22 cellular contexts compared by ENCODE assay signal in genomic region chr20:50995506-50995905, GRCh38. TPM values are rescaled to one million over a fixed set of nuclear protein-coding genes. Genes with fewer than 3 reads are reported as not detected.
DNase-seq lines count a peak whose midpoint lies in the region; ATAC-seq and TF ChIP-seq lines count a peak whose summit lies in the region.
"Had no signal": no experiment of that assay in that cellular context is flagged by ENCODE, and none has a peak within 500 bp of the region (broad histone marks: within the 10 kb centered on the region; RNA-seq: fewer than 3 reads in every experiment).

No MANE protein-coding gene starts in this region.

- TF ChIP-seq CTCF in SK-N-SH (IDR thresholded peaks at IDR 0.05) (no peak), fibroblast of mammary gland (conservative IDR thresholded peaks at IDR 0.05; ENCODE audit: control insufficient read depth, insufficient read depth, low read depth, low read length) (no peak), RWPE1 (conservative IDR thresholded peaks at IDR 0.05; ENCODE audit: low read depth) (no peak)

- H3K9me3 ChIP-seq in SK-N-SH: no peaks in the 10 kb centered on the region
- H3K9me3 ChIP-seq: ovary, right atrium auricular region had no signal

- H2AFZ ChIP-seq in SK-N-SH (ENCODE audit: low read depth): no peak overlapping the region

- H3K27me3 ChIP-seq in SK-N-SH (ENCODE audit: insufficient read depth): no peaks in the 10 kb centered on the region
- H3K27me3 ChIP-seq: ovary, right atrium auricular region had no signal

- TF ChIP-seq EP300 in SK-N-SH (IDR thresholded peaks at IDR 0.05; ENCODE audit: borderline replicate concordance in 1 of 2, low read depth in 1 of 2, low read length in 1 of 2): no peak

- no peaks in the 10 kb centered on the region for H3F3A ChIP-seq in SK-N-SH (replicated peaks; ENCODE audit: insufficient read depth)

- H3K27ac ChIP-seq in SK-N-SH (ENCODE audit: low read depth in 2 of 2, low read length in 1 of 2): no peak overlapping the region
- no peak overlapping the region for H3K27ac ChIP-seq in RWPE1
- H3K27ac ChIP-seq: 22Rv1, ovary, right atrium auricular region, SK-N-MC, spleen had no signal

- WGBS in SK-N-SH (ENCODE audit: low lambda C conversion rate): 85% methylated on average over 5 of the region's 5 CpGs

- H3K79me2 ChIP-seq in SK-N-SH (ENCODE audit: insufficient read depth): no peaks in the 10 kb centered on the region

- H3K4me3 ChIP-seq in SK-N-SH (ENCODE audit: low read depth in 2 of 2, low read length in 1 of 2) (no peak overlapping the region), fibroblast of mammary gland (ENCODE audit: control insufficient read depth, low read depth, low read length) (no peak overlapping the region)
- H3K4me3 ChIP-seq: lung, ovary, right atrium auricular region, SK-N-MC, spleen had no signal

- H3K9me2 ChIP-seq in SK-N-SH: no peaks in the 10 kb centered on the region

- CTCF ChIA-PET in SK-N-SH (lab: Yijun Ruan, JAX) (interaction anchor here (0.6 to 10.2 kb wide), 7 partner anchors 8 to 690 kb away, joined by 3 to 118 read pairs (median 6); no protein-coding TSS in a partner anchor), RWPE1 (lab: Yijun Ruan, JAX) (interaction anchor here (0.7 to 2.3 kb wide), 2 partner anchors 20 to 957 kb away, joined by 3 to 15 read pairs; no protein-coding TSS in a partner anchor)

- TF ChIP-seq RAD21 in SK-N-SH (IDR thresholded peaks at IDR 0.05; ENCODE audit: low read length): no peak

- no peaks in the 10 kb centered on the region for H3K4me1 ChIP-seq in SK-N-SH (ENCODE audit: control insufficient read depth in 1 of 2, insufficient read depth in 2 of 2, low read depth in 1 of 2, low read length in 1 of 2)
- H3K4me1 ChIP-seq: right atrium auricular region had no signal

- no peaks in the 10 kb centered on the region for H4K20me1 ChIP-seq in SK-N-SH (ENCODE audit: insufficient read depth)

- H3K36me3 ChIP-seq in SK-N-SH (replicated peaks in 1 of 2; ENCODE audit: control insufficient read depth in 1 of 2, insufficient read depth in 2 of 2, low read length in 1 of 2): no peaks in the 10 kb centered on the region
- H3K36me3 ChIP-seq: ovary, right atrium auricular region, spleen had no signal

- DNase-seq in SK-N-SH: no peak
- DNase-seq in RKO (ENCODE audit: low spot score): peak; percentile 41
- peak; percentile 58 for DNase-seq in fibroblast of mammary gland (ENCODE audit: low read depth)
- DNase-seq in NCI-H128 (lab: John Stamatoyannopoulos, UW; ENCODE audit: unreplicated experiment): no peak
- no peak for DNase-seq in RWPE1 (ENCODE audit: low spot score)
- DNase-seq in stimulated activated CD4-positive, alpha-beta T cell treated with anti-CD3 and anti-CD28 coated beads, Interleukin-2, amount 100 ng/mL, for 48 hours: no peak
- DNase-seq: activated CD4-positive, alpha-beta T cell treated with anti-CD3 and anti-CD28 coated beads for 36 hours; activated CD8-positive, alpha-beta memory T cell treated with anti-CD3 and anti-CD28 coated beads for 24 hours; activated effector memory CD4-positive, alpha-beta T cell treated with anti-CD3 and anti-CD28 coated beads, Interleukin-2, amount 50 U/mL, for 16 hours; DMS153; NCI-H146; ovary; spleen; substantia nigra; T-helper 17 cell had no signal

- ATAC-seq in SK-N-SH treated with all-trans-retinoic acid at 6 μM for 48 hours (peak; percentile 35; the same call in 1 of the 3 replicates), GM21529 (IDR thresholded peaks at IDR 0.05; ENCODE audit: unreplicated experiment) (no peak)
- ATAC-seq: activated CD4-positive, alpha-beta T cell treated with anti-CD3 and anti-CD28 coated beads for 36 hours; stimulated activated effector memory CD8-positive, alpha-beta T cell treated with anti-CD3 and anti-CD28 coated beads, Interleukin-12 subunit alpha, Interleukin-12 subunit beta, amount 100 ng/mL, for 72 hours; T-helper 17 cell had no signal

- H3K9ac ChIP-seq in SK-N-SH: no peak overlapping the region

- POLR2A ChIA-PET in SK-N-SH (lab: Yijun Ruan, JAX): no interaction called here
- POLR2A ChIA-PET in RWPE1 (lab: Yijun Ruan, JAX; ENCODE audit: low non-redundant PET): no interaction called here

- H3K4me2 ChIP-seq in SK-N-SH: no peak overlapping the region

TF ChIP-seq in SK-N-SH treated with all-trans-retinoic acid at 6 μM for 48 hours, 23 proteins besides CTCF, POLR2A, EP300 and RAD21:
- TF ChIP-seq BACH2 (CRISPR knock-in tag; IDR thresholded peaks at IDR 0.05; ENCODE audit: borderline replicate concordance) (no peak), ZNF565 (CRISPR knock-in tag; conservative IDR thresholded peaks at IDR 0.05; ENCODE audit: low read depth) (no peak), OSR1 (CRISPR knock-in tag; IDR thresholded peaks at IDR 0.05) (no peak), POU6F1 (CRISPR knock-in tag; IDR thresholded peaks at IDR 0.05; ENCODE audit: borderline replicate concordance, low read depth) (no peak), ESRRG (CRISPR knock-in tag; IDR thresholded peaks at IDR 0.05) (no peak), CSDC2 (CRISPR knock-in tag; IDR thresholded peaks at IDR 0.05) (no peak), SNAI2 (CRISPR knock-in tag; IDR thresholded peaks at IDR 0.05) (no peak), ZFP3 (CRISPR knock-in tag; IDR thresholded peaks at IDR 0.05) (no peak), TOX (CRISPR knock-in tag; IDR thresholded peaks at IDR 0.05; ENCODE audit: borderline replicate concordance) (no peak), GLIS3 (CRISPR knock-in tag; IDR thresholded peaks at IDR 0.05) (no peak)

TF ChIP-seq in SK-N-SH, 30 proteins besides CTCF, POLR2A, EP300 and RAD21:
- TF ChIP-seq FOSL2 (IDR thresholded peaks at IDR 0.05; ENCODE audit: borderline replicate concordance, low read depth) (no peak), SIN3A (IDR thresholded peaks at IDR 0.05; ENCODE audit: borderline replicate concordance, low read depth, low read length) (no peak), IRF3 (IDR thresholded peaks at IDR 0.05; ENCODE audit: low read depth, low read length) (no peak), ZBTB33 (IDR thresholded peaks at IDR 0.05; ENCODE audit: borderline replicate concordance, low read depth) (no peak), USF1 (IDR thresholded peaks at IDR 0.05; ENCODE audit: borderline replicate concordance, low read depth) (no peak)

RNA-seq across cellular contexts. Expression of gene KCNG1, which starts 27.4 kb away (rescaled TPM):
- 11.2 and 13.8 TPM in 2 replicates for polyA plus RNA-seq in SK-N-SH (2012; rRNA removed)
- polyA plus RNA-seq in SK-N-SH (2012; cell fraction: cytosol; rRNA removed): 5.9 and 9.2 TPM in 2 replicates
- 17.5 and 21.8 TPM in 2 replicates for polyA plus RNA-seq in SK-N-SH (2012; cell fraction: nucleus; rRNA removed)

RNA-seq across cellular contexts. Expression of gene MOCS3, which starts 36.9 kb away (rescaled TPM):
- 4.0 and 4.4 TPM in 2 replicates for polyA plus RNA-seq in SK-N-SH (2012; rRNA removed)
- 3.0 and 3.9 TPM in 2 replicates for polyA plus RNA-seq in SK-N-SH (2012; cell fraction: cytosol; rRNA removed)
- 1.9 and 2.6 TPM in 2 replicates for polyA plus RNA-seq in SK-N-SH (2012; cell fraction: nucleus; rRNA removed)

RNA-seq across cellular contexts. Expression of gene DPM1, which starts 37.2 kb away (rescaled TPM):
- polyA plus RNA-seq in SK-N-SH (2012; rRNA removed): 72.1 and 109 TPM in 2 replicates
- 119 and 126 TPM in 2 replicates for polyA plus RNA-seq in SK-N-SH (2012; cell fraction: cytosol; rRNA removed)
- polyA plus RNA-seq in SK-N-SH (2012; cell fraction: nucleus; rRNA removed): 26.5 and 45.0 TPM in 2 replicates

Comparison
In these comparisons a context has a peak if more than half of its experiments do, and no peak if none do; other contexts are left out.
1. DNase-seq: peak in RKO (single experiment) and fibroblast of mammary gland (single experiment); none in SK-N-SH (single experiment), NCI-H128 (single experiment), RWPE1 (single experiment) and stimulated activated CD4-positive, alpha-beta T cell treated with anti-CD3 and anti-CD28 coated beads, Interleukin-2, amount 100 ng/mL, for 48 hours (0 of 2).